8 cellular contexts compared by ENCODE assay signal in genomic region chr19:1592755-1593628, GRCh38. TPM values are rescaled to one million over a fixed set of nuclear protein-coding genes. Genes with fewer than 3 reads are reported as not detected.
DNase-seq lines count a peak whose midpoint lies in the region; ATAC-seq, FAIRE-seq and TF ChIP-seq lines count a peak whose summit lies in the region.

Gene MBD3, minus strand, starts transcription at chr19:1592865. Its CDS starts 234 bp downstream, at chr19:1592631.

- intact Hi-C loops in T-helper 1 cell treated with Interleukin-12 subunit alpha and Interleukin-12 subunit beta and Interleukin-4 antibody, amounts not matched to agents 30 ng/mL and 1 ng/mL, for 36 hours (cut with micrococcal nuclease): loop anchor here (1.0 to 5.0 kb wide), 5 partner anchors 12 to 219 kb away; partner anchors contain the start of genes ATP8B3, MEX3D, PCSK4 and REEP6
- intact Hi-C loops in left ventricle myocardium superior (cut with micrococcal nuclease) (no loop called here), psoas muscle (cut with DNase I) (no loop called here)

- H3K9me3 ChIP-seq in psoas muscle: no peaks in the 10 kb centered on the region

- no peaks in the 10 kb centered on the region for H3K27me3 ChIP-seq in psoas muscle (ENCODE audit: insufficient read depth in 3 of 3, low read length in 2 of 3)

- ATAC-seq in HG02840 (IDR thresholded peaks at IDR 0.05; ENCODE audit: low FRiP score, unreplicated experiment) (peak; percentile 60), left ventricle myocardium superior (peak; percentile 92), psoas muscle (peak; percentile 90 to 93 (median 92))

- peak; percentile 94 for DNase-seq in GM12891 (ENCODE audit: insufficient read length, low spot score)
- DNase-seq in NCI-H146 (lab: John Stamatoyannopoulos, UW): peak; percentile 89
- DNase-seq in amniotic stem cell (lab: John Stamatoyannopoulos, UW): peak; percentile 74
- peak; percentile 96 for DNase-seq in left ventricle myocardium superior
- DNase-seq in psoas muscle: peak; percentile 94 to 97

- H3K27ac ChIP-seq in psoas muscle (peak within 1 kb of the TSS; percentile 97), urinary bladder (ENCODE audit: low read depth) (peak within 1 kb of the TSS; percentile 95)

- no peak for TF ChIP-seq CTCF in psoas muscle (IDR thresholded peaks at IDR 0.05)

- H3K4me3 ChIP-seq in psoas muscle (peak within 1 kb of the TSS; percentile 95), urinary bladder (ENCODE audit: low read depth, low read length) (peak within 1 kb of the TSS; percentile 75)

- peaks cover 25% of the 10 kb centered on the region for H3K4me1 ChIP-seq in psoas muscle
- H3K4me1 ChIP-seq in urinary bladder (ENCODE audit: insufficient read depth): no peaks in the 10 kb centered on the region

- H3K36me3 ChIP-seq in psoas muscle (ENCODE audit: insufficient read depth in 1 of 2, low read depth in 1 of 2): peaks cover 7 to 37% of the 10 kb centered on the region in 2 donors
- peaks cover 3% of the 10 kb centered on the region for H3K36me3 ChIP-seq in urinary bladder (ENCODE audit: insufficient read depth)

- 4 to 5% (median 5%) methylated on average over 36 to 73 of the region's 74 CpGs for WGBS in psoas muscle, 3 donors
- 5% methylated on average over 74 of the region's 74 CpGs for WGBS in urinary bladder

- FAIRE-seq in GM12891 (lab: Jason Lieb, UNC): peak; percentile 96

- TF ChIP-seq POLR2A in GM12891 (IDR thresholded peaks at IDR 0.05; ENCODE audit: low read depth, low read length): peak; percentile 17; the same call in 1 of the 2 replicates

TF ChIP-seq in GM12891, 5 proteins besides CTCF, POLR2A, EP300 and RAD21:
- TF ChIP-seq TAF1 (IDR thresholded peaks at IDR 0.05; ENCODE audit: low read depth, low read length): 0 out of 2 replicates have a peak, but pooled peaks have one; percentile 37
- TF ChIP-seq POLR2AphosphoS5 (IDR thresholded peaks at IDR 0.05; ENCODE audit: low read depth, low read length): no peak
- TF ChIP-seq POU2F2 (IDR thresholded peaks at IDR 0.05; ENCODE audit: low read depth, low read length): no peak

RNA-seq across cellular contexts. Expression of gene MBD3, which starts in this region (rescaled TPM):
- 38.8 TPM for polyA plus RNA-seq in GM12891 (2012; ENCODE audit: low read depth, missing spikeins)
- 90.7 and 93.2 TPM in 2 replicates for total RNA-seq in T-helper 1 cell treated with Interleukin-12 subunit alpha and Interleukin-12 subunit beta and Interleukin-4 antibody, amounts not matched to agents 30 ng/mL and 1 ng/mL, for 36 hours
- total RNA-seq in left ventricle myocardium superior (59.0 TPM), psoas muscle (10 to 100 TPM; 44.1 to 83.6 (median 62.8) TPM), urinary bladder (32.5 TPM)
- polyA plus RNA-seq in psoas muscle (100 to 1,000 TPM in 2 of 3 donors, 10 to 100 TPM in 1; 83.6 to 137 (median 119) TPM), urinary bladder (76.4 TPM)

Comparison
In these comparisons a context has a peak if more than half of its experiments do, and no peak if none do; other contexts are left out.
1. Peak in every context shown above with its lines: DNase-seq, ATAC-seq, H3K4me3 ChIP-seq and H3K27ac ChIP-seq.